8 cellular contexts compared by ENCODE assay signal in the genomic region with DNA sequence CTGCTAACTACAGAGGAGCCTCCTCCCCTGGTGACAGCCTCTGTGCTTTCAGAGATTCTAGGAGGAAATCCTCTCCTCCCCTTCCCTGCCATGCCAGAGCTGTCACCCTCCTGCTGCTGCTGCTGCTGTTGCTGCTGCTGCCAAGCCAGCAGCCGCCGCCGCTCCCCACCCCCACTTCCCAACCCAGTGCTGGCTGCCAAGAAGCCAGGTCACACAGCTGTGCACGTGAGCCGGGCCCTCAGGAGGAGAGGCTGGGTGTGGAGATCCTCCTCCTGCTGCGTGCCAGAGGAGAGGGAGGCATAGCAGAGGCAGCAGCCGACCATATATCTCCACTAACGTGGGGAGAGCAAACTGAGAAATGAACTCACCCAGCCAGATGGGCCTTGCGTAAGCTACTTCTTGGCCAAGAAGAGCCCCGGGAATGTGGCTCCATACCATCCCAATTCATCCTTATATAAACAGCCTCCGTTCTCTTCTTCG. TPM values are rescaled to one million over a fixed set of nuclear protein-coding genes. Genes with fewer than 3 reads are reported as not detected.
DNase-seq lines count a peak whose midpoint lies in the region; ATAC-seq and TF ChIP-seq lines count a peak whose summit lies in the region.

No MANE protein-coding gene starts in this region.

- intact Hi-C loops in heart right ventricle (cut with DNase I) (loop anchor here in 2 of 10 donors (5.0 to 10.0 kb wide), 2 partner anchors 58 to 145 kb away; a partner anchor contains a TSS), Caco-2 (cut with micrococcal nuclease; ENCODE audit: unreplicated experiment) (no loop called here)

- H3K9me3 ChIP-seq in heart right ventricle (no peaks in the 10 kb centered on the region), Caco-2 (no peaks in the 10 kb centered on the region)

- peak; percentile 81 to 89 (median 86) for ATAC-seq in heart right ventricle

- peaks cover 37% of the 10 kb centered on the region for H3K36me3 Mint-ChIP-seq in Caco-2 (ENCODE audit: insufficient read depth, unreplicated experiment)
- H3K36me3 Mint-ChIP-seq in activated CD4-positive, alpha-beta memory T cell treated with anti-CD3 and anti-CD28 coated beads, Interleukin-2, amount 10 ng/mL, durations not matched to agents 7 days and 5 days (ENCODE audit: low read depth) = peaks cover 34% of the 10 kb centered on the region

- no peaks in the 10 kb centered on the region for H3K27me3 Mint-ChIP-seq in Caco-2 (ENCODE audit: insufficient read depth, unreplicated experiment)
- no peaks in the 10 kb centered on the region for H3K27me3 Mint-ChIP-seq in activated CD4-positive, alpha-beta memory T cell treated with anti-CD3 and anti-CD28 coated beads, Interleukin-2, amount 10 ng/mL, durations not matched to agents 7 days and 5 days

- H3K27ac Mint-ChIP-seq in Caco-2 (ENCODE audit: unreplicated experiment) = no peak overlapping the region
- H3K27ac Mint-ChIP-seq in activated CD4-positive, alpha-beta memory T cell treated with anti-CD3 and anti-CD28 coated beads, Interleukin-2, amount 10 ng/mL, durations not matched to agents 7 days and 5 days = no peak overlapping the region

- no peaks in the 10 kb centered on the region for H3K27me3 ChIP-seq in heart right ventricle
- no peaks in the 10 kb centered on the region for H3K27me3 ChIP-seq in Caco-2 (replicated peaks; ENCODE audit: control insufficient read depth, insufficient read depth, low read length)

- H3K4me1 Mint-ChIP-seq in Caco-2 (ENCODE audit: low read depth, unreplicated experiment) = no peaks in the 10 kb centered on the region
- no peaks in the 10 kb centered on the region for H3K4me1 Mint-ChIP-seq in activated CD4-positive, alpha-beta memory T cell treated with anti-CD3 and anti-CD28 coated beads, Interleukin-2, amount 10 ng/mL, durations not matched to agents 7 days and 5 days

- no TSS peak for BruUV-seq in Caco-2 (replicated peaks; lab: Mats Ljungman, UMichigan)

- peaks cover 35 to 90% (median 65%) of the 10 kb centered on the region in 9 donors for H3K4me1 ChIP-seq in heart right ventricle
- no peaks in the 10 kb centered on the region for H3K4me1 ChIP-seq in Caco-2

- H3K27ac ChIP-seq in heart right ventricle = peak overlapping the region; percentile 68 to 99 (median 90)

- H3K9me3 Mint-ChIP-seq in Caco-2 (ENCODE audit: unreplicated experiment) = no peaks in the 10 kb centered on the region
- H3K9me3 Mint-ChIP-seq in activated CD4-positive, alpha-beta memory T cell treated with anti-CD3 and anti-CD28 coated beads, Interleukin-2, amount 10 ng/mL, durations not matched to agents 7 days and 5 days = no peaks in the 10 kb centered on the region

- POLR2A ChIA-PET in Caco-2 (lab: Charles Lee) = interaction anchor here (0.7 kb wide), 1 partner anchor 64 kb away, joined by 5 read pairs; no protein-coding TSS in a partner anchor
- POLR2A ChIA-PET in activated CD4-positive, alpha-beta memory T cell treated with anti-CD3 and anti-CD28 coated beads, Interleukin-2, amount 10 ng/mL, durations not matched to agents 7 days and 5 days (lab: Charles Lee) = no interaction called here

- DNase-seq in H4 (ENCODE audit: low spot score) (peak; percentile 97), amniotic epithelial cell (ENCODE audit: low read depth) (peak; percentile 99), heart right ventricle (peak; percentile 93 to 94), renal cortical epithelial cell (ENCODE audit: low read depth) (peak; percentile 81), NCI-H510A treated with DMSO at 0.1 percent for 48 hours (lab: John Stamatoyannopoulos, UW) (no peak), Caco-2 (no peak)
- no peak for DNase-seq in stimulated activated CD4-positive, alpha-beta T cell treated with anti-CD3 and anti-CD28 coated beads, Interleukin-4, amount 100 ng/mL, for 24 hours
- DNase-seq in activated CD4-positive, alpha-beta memory T cell treated with anti-CD3 and anti-CD28 coated beads, Interleukin-2, amount 10 ng/mL, durations not matched to agents 7 days and 5 days = no peak

- CTCF ChIA-PET in Caco-2 (lab: Charles Lee) = interaction anchor here (1.0 kb wide), 1 partner anchor 12 kb away, joined by 4 read pairs; a partner anchor contains a TSS
- CTCF ChIA-PET in activated CD4-positive, alpha-beta memory T cell treated with anti-CD3 and anti-CD28 coated beads, Interleukin-2, amount 10 ng/mL, durations not matched to agents 7 days and 5 days (lab: Charles Lee) = interaction anchor here (0.9 to 1.3 kb wide), 2 partner anchors 13 to 105 kb away, joined by 3 read pairs; no protein-coding TSS in a partner anchor

- H3K4me3 ChIP-seq in heart right ventricle (peak overlapping the region in 1 of 10 donors; percentile 6), Caco-2 (ENCODE audit: low read depth, low read length) (no peak overlapping the region)

- H3K36me3 ChIP-seq in heart right ventricle (peaks cover 0 to 94% (median 48%) of the 10 kb centered on the region in 9 donors), Caco-2 (ENCODE audit: control insufficient read depth, insufficient read depth, low read length) (peaks cover 13% of the 10 kb centered on the region)

- TF ChIP-seq CTCF in heart right ventricle (IDR thresholded peaks at IDR 0.05) = no peak
- no peak for TF ChIP-seq CTCF in Caco-2 (IDR thresholded peaks at IDR 0.05; ENCODE audit: insufficient read depth in 1 of 2, low read depth in 1 of 2, low read length in 1 of 2, severe bottlenecking in 1 of 2, unreplicated experiment in 1 of 2)

- 16 to 18% methylated on average over 12 of the region's 12 CpGs for WGBS in heart right ventricle, 2 donors

- H3K4me3 Mint-ChIP-seq in Caco-2 (ENCODE audit: unreplicated experiment) = no peak overlapping the region
- H3K4me3 Mint-ChIP-seq in activated CD4-positive, alpha-beta memory T cell treated with anti-CD3 and anti-CD28 coated beads, Interleukin-2, amount 10 ng/mL, durations not matched to agents 7 days and 5 days = no peak overlapping the region

RNA-seq across cellular contexts. Expression of a gene that starts 12.4 kb away (rescaled TPM):
- 8.9 and 10.3 TPM in 2 replicates for total RNA-seq in H4 (2014; rRNA removed; shearing (Covaris generic))
- 100 to 1,000 TPM in 5 of 10 donors, 10 to 100 TPM in 5; 61.8 to 131 (median 98.0) TPM for total RNA-seq in heart right ventricle
- 10 to 100 TPM; 16.8 to 24.4 TPM for polyA plus RNA-seq in heart right ventricle
- total RNA-seq in renal cortical epithelial cell = 5.4 and 14.4 TPM in 2 replicates
- 28.5 and 31.6 TPM in 2 replicates for total RNA-seq in Caco-2 (2022)
- 10 to 100 TPM; 18.4 to 22.7 TPM for total RNA-seq in activated CD4-positive, alpha-beta memory T cell treated with anti-CD3 and anti-CD28 coated beads, Interleukin-2, amount 10 ng/mL, durations not matched to agents 7 days and 5 days

RNA-seq across cellular contexts. Expression of a gene that starts 25.8 kb away (rescaled TPM):
- total RNA-seq in H4 (2014; rRNA removed; shearing (Covaris generic)) = 10.7 and 11.9 TPM in 2 replicates
- total RNA-seq in heart right ventricle (1 to 10 TPM; 4.4 to 8.0 (median 6.5) TPM), renal cortical epithelial cell (1.4 and 8.7 TPM in 2 replicates), Caco-2 (2022) (8.2 and 8.5 TPM in 2 replicates)
- polyA plus RNA-seq in heart right ventricle = 1 to 10 TPM; 2.6 to 3.1 TPM
- under 1 TPM; 0.48 to 0.50 TPM for total RNA-seq in activated CD4-positive, alpha-beta memory T cell treated with anti-CD3 and anti-CD28 coated beads, Interleukin-2, amount 10 ng/mL, durations not matched to agents 7 days and 5 days

RNA-seq across cellular contexts. Expression of a gene that starts 47.4 kb away (rescaled TPM):
- total RNA-seq in H4 (2014; rRNA removed; shearing (Covaris generic)) = 0.51 TPM in 1 of 2 replicates, not detected in the other
- total RNA-seq in heart right ventricle = under 1 TPM in 3 of 10 donors, not detected in 7; 0.38 to 0.55 (median 0.39) TPM
- polyA plus RNA-seq in heart right ventricle = under 1 TPM; 0.22 to 0.59 TPM
- total RNA-seq in renal cortical epithelial cell = 0.70 TPM in 1 of 2 replicates, not detected in the other
- 1.2 and 1.3 TPM in 2 replicates for total RNA-seq in Caco-2 (2022)
- 1 to 10 TPM; 1.5 to 2.3 TPM for total RNA-seq in activated CD4-positive, alpha-beta memory T cell treated with anti-CD3 and anti-CD28 coated beads, Interleukin-2, amount 10 ng/mL, durations not matched to agents 7 days and 5 days

RNA-seq across cellular contexts. Expression of a gene that starts 54.8 kb away (rescaled TPM):
- 9.5 and 11.2 TPM in 2 replicates for total RNA-seq in H4 (2014; rRNA removed; shearing (Covaris generic))
- 1 to 10 TPM; 4.5 to 9.6 (median 6.1) TPM for total RNA-seq in heart right ventricle
- 10 to 100 TPM in 1 of 2 donors, 1 to 10 TPM in 1; 5.2 to 14.1 TPM for polyA plus RNA-seq in heart right ventricle
- total RNA-seq in renal cortical epithelial cell = 14.9 and 17.9 TPM in 2 replicates
- 14.0 and 15.1 TPM in 2 replicates for total RNA-seq in Caco-2 (2022)
- total RNA-seq in activated CD4-positive, alpha-beta memory T cell treated with anti-CD3 and anti-CD28 coated beads, Interleukin-2, amount 10 ng/mL, durations not matched to agents 7 days and 5 days = 10 to 100 TPM; 15.0 to 17.5 TPM

RNA-seq across cellular contexts. Expression of a gene that starts 58.0 kb away (rescaled TPM):
- 31.4 and 43.0 TPM in 2 replicates for total RNA-seq in H4 (2014; rRNA removed; shearing (Covaris generic))
- total RNA-seq in heart right ventricle = 10 to 100 TPM; 10.8 to 17.8 (median 13.6) TPM
- 10 to 100 TPM; 20.1 to 25.4 TPM for polyA plus RNA-seq in heart right ventricle
- total RNA-seq in renal cortical epithelial cell = 19.5 and 28.7 TPM in 2 replicates
- 41.4 and 45.8 TPM in 2 replicates for total RNA-seq in Caco-2 (2022)
- 10 to 100 TPM; 54.1 to 55.0 TPM for total RNA-seq in activated CD4-positive, alpha-beta memory T cell treated with anti-CD3 and anti-CD28 coated beads, Interleukin-2, amount 10 ng/mL, durations not matched to agents 7 days and 5 days

Comparison
In these comparisons a context has a peak if more than half of its experiments do, and no peak if none do; other contexts are left out.
1. DNase-seq: peak in H4 (single experiment), amniotic epithelial cell (single experiment), heart right ventricle (2 of 2) and renal cortical epithelial cell (single experiment); none in stimulated activated CD4-positive, alpha-beta T cell treated with anti-CD3 and anti-CD28 coated beads, Interleukin-4, amount 100 ng/mL, for 24 hours (single experiment), NCI-H510A treated with DMSO at 0.1 percent for 48 hours (single experiment), Caco-2 (0 of 2) and activated CD4-positive, alpha-beta memory T cell treated with anti-CD3 and anti-CD28 coated beads, Interleukin-2, amount 10 ng/mL, durations not matched to agents 7 days and 5 days (single experiment).